ENCODE assay signal across 2 cellular contexts in the genomic region with DNA sequence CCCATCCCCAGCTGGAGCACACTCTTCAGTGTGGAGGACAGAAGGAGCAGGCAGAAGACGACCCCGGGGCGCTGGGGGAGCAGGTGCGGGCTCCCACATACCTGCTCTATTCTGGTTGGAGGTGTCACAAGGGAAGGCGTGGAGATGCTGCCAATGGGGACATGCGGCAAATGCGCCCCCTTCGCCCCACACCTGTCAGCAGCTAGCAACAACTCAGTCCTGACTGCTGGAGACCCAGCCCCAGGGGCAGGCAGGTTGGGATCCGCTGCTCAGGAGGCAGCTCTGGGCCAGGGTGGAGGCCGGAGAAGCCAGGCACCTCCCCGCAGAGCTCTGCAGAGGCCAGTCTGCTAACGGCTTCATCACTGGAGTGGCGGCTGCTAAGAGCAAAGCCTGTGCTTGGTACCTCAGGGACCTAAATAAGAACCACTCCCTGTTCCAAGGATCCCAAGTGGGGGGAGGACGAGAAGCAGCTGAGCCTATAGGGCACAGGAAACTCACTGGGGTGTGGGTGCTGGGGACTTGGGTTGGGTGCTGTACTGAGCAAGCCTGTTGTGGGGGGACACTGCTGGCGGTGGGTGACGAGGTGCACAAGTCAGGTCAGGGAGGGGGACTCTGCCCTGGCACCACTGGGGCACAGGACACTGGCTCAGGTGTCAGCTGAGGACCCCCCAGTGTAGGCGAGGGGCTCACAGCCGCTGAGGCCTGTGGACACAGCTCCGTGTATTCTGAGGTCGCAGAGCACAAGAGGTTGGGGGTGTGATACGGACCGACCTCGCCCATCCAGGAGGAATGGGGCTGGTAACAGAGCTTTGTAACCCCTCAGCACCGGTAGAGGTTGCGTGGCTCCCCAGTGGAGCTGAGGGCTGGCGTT.
TF ChIP-seq lines count a peak whose summit lies in the region.

No MANE protein-coding gene starts in this region.

TF ChIP-seq in HepG2, 621 proteins besides CTCF, POLR2A, EP300 and RAD21:
- TF ChIP-seq ELF1 (CRISPR knock-in tag; IDR thresholded peaks at IDR 0.05) (no peak), AGO2 (optimal IDR thresholded peaks at IDR 0.05; ENCODE audit: low read depth, low read length) (peak; percentile 33)

TF ChIP-seq in H1, 55 proteins besides CTCF, POLR2A, EP300 and RAD21:
- TF ChIP-seq, protein P1, sequence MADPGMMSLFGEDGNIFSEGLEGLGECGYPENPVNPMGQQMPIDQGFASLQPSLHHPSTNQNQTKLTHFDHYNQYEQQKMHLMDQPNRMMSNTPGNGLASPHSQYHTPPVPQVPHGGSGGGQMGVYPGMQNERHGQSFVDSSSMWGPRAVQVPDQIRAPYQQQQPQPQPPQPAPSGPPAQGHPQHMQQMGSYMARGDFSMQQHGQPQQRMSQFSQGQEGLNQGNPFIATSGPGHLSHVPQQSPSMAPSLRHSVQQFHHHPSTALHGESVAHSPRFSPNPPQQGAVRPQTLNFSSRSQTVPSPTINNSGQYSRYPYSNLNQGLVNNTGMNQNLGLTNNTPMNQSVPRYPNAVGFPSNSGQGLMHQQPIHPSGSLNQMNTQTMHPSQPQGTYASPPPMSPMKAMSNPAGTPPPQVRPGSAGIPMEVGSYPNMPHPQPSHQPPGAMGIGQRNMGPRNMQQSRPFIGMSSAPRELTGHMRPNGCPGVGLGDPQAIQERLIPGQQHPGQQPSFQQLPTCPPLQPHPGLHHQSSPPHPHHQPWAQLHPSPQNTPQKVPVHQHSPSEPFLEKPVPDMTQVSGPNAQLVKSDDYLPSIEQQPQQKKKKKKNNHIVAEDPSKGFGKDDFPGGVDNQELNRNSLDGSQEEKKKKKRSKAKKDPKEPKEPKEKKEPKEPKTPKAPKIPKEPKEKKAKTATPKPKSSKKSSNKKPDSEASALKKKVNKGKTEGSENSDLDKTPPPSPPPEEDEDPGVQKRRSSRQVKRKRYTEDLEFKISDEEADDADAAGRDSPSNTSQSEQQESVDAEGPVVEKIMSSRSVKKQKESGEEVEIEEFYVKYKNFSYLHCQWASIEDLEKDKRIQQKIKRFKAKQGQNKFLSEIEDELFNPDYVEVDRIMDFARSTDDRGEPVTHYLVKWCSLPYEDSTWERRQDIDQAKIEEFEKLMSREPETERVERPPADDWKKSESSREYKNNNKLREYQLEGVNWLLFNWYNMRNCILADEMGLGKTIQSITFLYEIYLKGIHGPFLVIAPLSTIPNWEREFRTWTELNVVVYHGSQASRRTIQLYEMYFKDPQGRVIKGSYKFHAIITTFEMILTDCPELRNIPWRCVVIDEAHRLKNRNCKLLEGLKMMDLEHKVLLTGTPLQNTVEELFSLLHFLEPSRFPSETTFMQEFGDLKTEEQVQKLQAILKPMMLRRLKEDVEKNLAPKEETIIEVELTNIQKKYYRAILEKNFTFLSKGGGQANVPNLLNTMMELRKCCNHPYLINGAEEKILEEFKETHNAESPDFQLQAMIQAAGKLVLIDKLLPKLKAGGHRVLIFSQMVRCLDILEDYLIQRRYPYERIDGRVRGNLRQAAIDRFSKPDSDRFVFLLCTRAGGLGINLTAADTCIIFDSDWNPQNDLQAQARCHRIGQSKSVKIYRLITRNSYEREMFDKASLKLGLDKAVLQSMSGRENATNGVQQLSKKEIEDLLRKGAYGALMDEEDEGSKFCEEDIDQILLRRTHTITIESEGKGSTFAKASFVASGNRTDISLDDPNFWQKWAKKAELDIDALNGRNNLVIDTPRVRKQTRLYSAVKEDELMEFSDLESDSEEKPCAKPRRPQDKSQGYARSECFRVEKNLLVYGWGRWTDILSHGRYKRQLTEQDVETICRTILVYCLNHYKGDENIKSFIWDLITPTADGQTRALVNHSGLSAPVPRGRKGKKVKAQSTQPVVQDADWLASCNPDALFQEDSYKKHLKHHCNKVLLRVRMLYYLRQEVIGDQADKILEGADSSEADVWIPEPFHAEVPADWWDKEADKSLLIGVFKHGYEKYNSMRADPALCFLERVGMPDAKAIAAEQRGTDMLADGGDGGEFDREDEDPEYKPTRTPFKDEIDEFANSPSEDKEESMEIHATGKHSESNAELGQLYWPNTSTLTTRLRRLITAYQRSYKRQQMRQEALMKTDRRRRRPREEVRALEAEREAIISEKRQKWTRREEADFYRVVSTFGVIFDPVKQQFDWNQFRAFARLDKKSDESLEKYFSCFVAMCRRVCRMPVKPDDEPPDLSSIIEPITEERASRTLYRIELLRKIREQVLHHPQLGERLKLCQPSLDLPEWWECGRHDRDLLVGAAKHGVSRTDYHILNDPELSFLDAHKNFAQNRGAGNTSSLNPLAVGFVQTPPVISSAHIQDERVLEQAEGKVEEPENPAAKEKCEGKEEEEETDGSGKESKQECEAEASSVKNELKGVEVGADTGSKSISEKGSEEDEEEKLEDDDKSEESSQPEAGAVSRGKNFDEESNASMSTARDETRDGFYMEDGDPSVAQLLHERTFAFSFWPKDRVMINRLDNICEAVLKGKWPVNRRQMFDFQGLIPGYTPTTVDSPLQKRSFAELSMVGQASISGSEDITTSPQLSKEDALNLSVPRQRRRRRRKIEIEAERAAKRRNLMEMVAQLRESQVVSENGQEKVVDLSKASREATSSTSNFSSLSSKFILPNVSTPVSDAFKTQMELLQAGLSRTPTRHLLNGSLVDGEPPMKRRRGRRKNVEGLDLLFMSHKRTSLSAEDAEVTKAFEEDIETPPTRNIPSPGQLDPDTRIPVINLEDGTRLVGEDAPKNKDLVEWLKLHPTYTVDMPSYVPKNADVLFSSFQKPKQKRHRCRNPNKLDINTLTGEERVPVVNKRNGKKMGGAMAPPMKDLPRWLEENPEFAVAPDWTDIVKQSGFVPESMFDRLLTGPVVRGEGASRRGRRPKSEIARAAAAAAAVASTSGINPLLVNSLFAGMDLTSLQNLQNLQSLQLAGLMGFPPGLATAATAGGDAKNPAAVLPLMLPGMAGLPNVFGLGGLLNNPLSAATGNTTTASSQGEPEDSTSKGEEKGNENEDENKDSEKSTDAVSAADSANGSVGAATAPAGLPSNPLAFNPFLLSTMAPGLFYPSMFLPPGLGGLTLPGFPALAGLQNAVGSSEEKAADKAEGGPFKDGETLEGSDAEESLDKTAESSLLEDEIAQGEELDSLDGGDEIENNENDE (IDR thresholded peaks at IDR 0.05; ENCODE audit: insufficient replicate concordance, low read length) = no peak
- TF ChIP-seq EGR1 (IDR thresholded peaks at IDR 0.05; ENCODE audit: borderline replicate concordance, low read depth, low read length) (no peak), GABPA (IDR thresholded peaks at IDR 0.05; ENCODE audit: borderline replicate concordance, insufficient read depth, low read length) (no peak), CEBPB (IDR thresholded peaks at IDR 0.05; ENCODE audit: low read depth, low read length) (no peak), SP1 (IDR thresholded peaks at IDR 0.05; ENCODE audit: low read depth, low read length) (no peak), POLR2AphosphoS5 (IDR thresholded peaks at IDR 0.05; ENCODE audit: low read depth, low read length) (no peak), KDM5A (IDR thresholded peaks at IDR 0.05; ENCODE audit: low read length) (no peak), ASH2L (IDR thresholded peaks at IDR 0.05; ENCODE audit: low read length) (no peak), SAP30 (IDR thresholded peaks at IDR 0.05; ENCODE audit: insufficient read depth, insufficient replicate concordance, low read length) (no peak), YY1 (IDR thresholded peaks at IDR 0.05; ENCODE audit: low read depth, low read length) (no peak), JUN (IDR thresholded peaks at IDR 0.05; ENCODE audit: low read depth, low read length) (no peak), SIRT6 (IDR thresholded peaks at IDR 0.05; ENCODE audit: low read length) (no peak), CHD1 (IDR thresholded peaks at IDR 0.05; ENCODE audit: low read depth, low read length) (no peak), TCF12 (IDR thresholded peaks at IDR 0.05; ENCODE audit: low read depth, low read length) (no peak)
TF ChIP-seq in H1: peak in this region for 0.
